In the genomic region with DNA sequence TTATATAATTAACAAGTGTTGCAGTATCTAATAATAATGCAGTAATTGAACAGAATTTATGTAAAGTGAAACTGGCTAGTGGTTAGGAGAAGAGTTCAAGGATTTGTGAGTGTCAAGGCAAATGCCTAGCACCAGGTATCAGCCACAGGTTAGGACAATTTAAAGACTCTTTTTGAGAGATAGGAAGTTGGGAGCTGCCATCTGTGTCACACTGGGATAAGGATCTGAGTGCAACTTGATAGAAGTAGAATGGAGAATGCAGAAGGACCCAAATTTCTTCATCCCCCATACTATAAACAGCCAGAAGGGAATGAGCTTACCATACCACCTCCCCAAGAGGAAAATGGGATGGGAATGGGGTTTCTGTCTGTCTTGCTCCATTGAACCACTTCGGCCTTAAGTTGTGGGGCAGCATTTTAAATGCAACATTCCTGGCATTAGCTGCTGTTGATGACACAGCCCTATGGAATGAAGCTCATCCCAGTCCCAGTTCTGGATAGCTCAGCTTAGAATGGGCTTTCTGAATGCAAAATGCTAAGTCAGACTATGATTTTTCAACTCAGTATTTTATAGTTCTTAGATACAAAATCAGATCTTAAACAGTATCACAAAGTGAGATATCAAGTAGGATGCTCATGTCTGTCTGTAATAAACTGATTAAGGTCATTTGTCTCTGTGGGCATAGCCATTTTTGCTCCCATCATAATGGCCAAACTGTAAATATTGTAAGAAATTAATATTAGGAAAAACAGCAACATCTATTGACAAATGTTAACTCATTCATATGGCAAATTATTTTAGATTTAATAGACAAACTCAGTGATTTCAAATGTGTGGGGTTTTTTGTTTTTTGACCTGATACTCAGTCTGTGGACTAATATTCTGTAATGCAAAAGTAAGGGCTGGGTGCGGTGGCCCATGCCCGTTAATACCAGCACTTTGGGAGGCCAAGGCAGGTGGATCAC, we compare ENCODE assay signal across 11 cellular contexts. TPM values are rescaled to one million over a fixed set of nuclear protein-coding genes. Genes with fewer than 3 reads are reported as not detected.
A peak's percentile ranks its signal among the peaks of the same experiment; 100 is the strongest.
DNase-seq lines count a peak whose midpoint lies in the region; ATAC-seq, FAIRE-seq and TF ChIP-seq lines count a peak whose summit lies in the region.
"Had no signal": no experiment of that assay in that cellular context is flagged by ENCODE, and none has a peak within 500 bp of the region (broad histone marks: within the 10 kb centered on the region; RNA-seq: fewer than 3 reads in every experiment).

No MANE protein-coding gene starts in this region.

- no peaks in the 10 kb centered on the region for H3K4me1 Mint-ChIP-seq in activated CD8-positive, alpha-beta T cell treated with anti-CD3 and anti-CD28 coated beads, Interleukin-2, amount 10 ng/mL, durations not matched to agents 7 days and 5 days (ENCODE audit: low read depth)
- H3K4me1 Mint-ChIP-seq in immature natural killer cell = no peaks in the 10 kb centered on the region
- H3K4me1 Mint-ChIP-seq: natural killer cell had no signal

- DNase-seq in AG09309 (ENCODE audit: low read depth) = peak; percentile 45
- DNase-seq in HTR-8/SVneo (ENCODE audit: insufficient read length, low spot score) = peak; percentile 81
- peak; percentile 85 for DNase-seq in astrocyte of the hippocampus (ENCODE audit: low read depth, low spot score)
- peak; percentile 89 for DNase-seq in islet precursor cell
- no peak for DNase-seq in activated CD8-positive, alpha-beta T cell treated with anti-CD3 and anti-CD28 coated beads, Interleukin-2, amount 10 ng/mL, durations not matched to agents 7 days and 5 days
- DNase-seq in NCI-H748 (lab: John Stamatoyannopoulos, UW; ENCODE audit: unreplicated experiment) = no peak
- no peak for DNase-seq in immature natural killer cell
- no peak for DNase-seq in AML-193 (lab: John Stamatoyannopoulos, UW)
- DNase-seq: natural killer cell; NCI-H748 treated with DMSO at 0.1 percent for 48 hours; stimulated activated CD4-positive, alpha-beta T cell treated with anti-CD3 and anti-CD28 coated beads, Interleukin-4, amount 100 ng/mL, for 1 hour had no signal

- FAIRE-seq in HTR-8/SVneo (lab: Jason Lieb, UNC) = peak; percentile 93

- no peak for ATAC-seq in activated CD8-positive, alpha-beta T cell treated with anti-CD3 and anti-CD28 coated beads, Interleukin-2, amount 10 ng/mL, durations not matched to agents 7 days and 5 days
- ATAC-seq: natural killer cell had no signal

- no peak overlapping the region for H3K4me3 ChIP-seq in AG09309 (ENCODE audit: control insufficient read depth, low read depth, low read length)

- H3K27ac Mint-ChIP-seq in activated CD8-positive, alpha-beta T cell treated with anti-CD3 and anti-CD28 coated beads, Interleukin-2, amount 10 ng/mL, durations not matched to agents 7 days and 5 days = no peak overlapping the region
- H3K27ac Mint-ChIP-seq in immature natural killer cell = no peak overlapping the region
- H3K27ac Mint-ChIP-seq: natural killer cell had no signal

- no peaks in the 10 kb centered on the region for H3K27me3 Mint-ChIP-seq in activated CD8-positive, alpha-beta T cell treated with anti-CD3 and anti-CD28 coated beads, Interleukin-2, amount 10 ng/mL, durations not matched to agents 7 days and 5 days (ENCODE audit: low read depth)
- H3K27me3 Mint-ChIP-seq in immature natural killer cell (ENCODE audit: low read depth in 3 of 3) = peaks cover 0 to 2% (median 0%) of the 10 kb centered on the region in 3 donors

- H3K9me3 Mint-ChIP-seq in activated CD8-positive, alpha-beta T cell treated with anti-CD3 and anti-CD28 coated beads, Interleukin-2, amount 10 ng/mL, durations not matched to agents 7 days and 5 days (ENCODE audit: insufficient read depth) = no peaks in the 10 kb centered on the region
- no peaks in the 10 kb centered on the region for H3K9me3 Mint-ChIP-seq in immature natural killer cell
- H3K9me3 Mint-ChIP-seq: natural killer cell had no signal

- CTCF ChIA-PET in activated CD8-positive, alpha-beta T cell treated with anti-CD3 and anti-CD28 coated beads, Interleukin-2, amount 10 ng/mL, durations not matched to agents 7 days and 5 days (lab: Charles Lee) = no interaction called here

- H3K4me3 Mint-ChIP-seq in activated CD8-positive, alpha-beta T cell treated with anti-CD3 and anti-CD28 coated beads, Interleukin-2, amount 10 ng/mL, durations not matched to agents 7 days and 5 days = no peak overlapping the region
- H3K4me3 Mint-ChIP-seq in immature natural killer cell = no peak overlapping the region
- H3K4me3 Mint-ChIP-seq: natural killer cell had no signal

- peaks cover 31% of the 10 kb centered on the region for H3K36me3 Mint-ChIP-seq in activated CD8-positive, alpha-beta T cell treated with anti-CD3 and anti-CD28 coated beads, Interleukin-2, amount 10 ng/mL, durations not matched to agents 7 days and 5 days (ENCODE audit: low read depth)
- peaks cover 14 to 19% (median 16%) of the 10 kb centered on the region in 3 donors for H3K36me3 Mint-ChIP-seq in immature natural killer cell

- POLR2A ChIA-PET in activated CD8-positive, alpha-beta T cell treated with anti-CD3 and anti-CD28 coated beads, Interleukin-2, amount 10 ng/mL, durations not matched to agents 7 days and 5 days (lab: Charles Lee) = interaction anchor here (1.2 kb wide), 1 partner anchor 125 kb away, joined by 3 read pairs; no protein-coding TSS in a partner anchor

- TF ChIP-seq CTCF in AG09309 (IDR thresholded peaks at IDR 0.05; ENCODE audit: control insufficient read depth, insufficient read depth, low read depth, low read length, missing control alignments) = no peak

RNA-seq across cellular contexts. Expression of a gene that starts 44.0 kb away (rescaled TPM):
- total RNA-seq in activated CD8-positive, alpha-beta T cell treated with anti-CD3 and anti-CD28 coated beads, Interleukin-2, amount 10 ng/mL, durations not matched to agents 7 days and 5 days = 10 to 100 TPM; 17.3 to 19.8 TPM
- polyA plus RNA-seq in immature natural killer cell = 1 to 10 TPM; 2.7 to 5.9 (median 3.2) TPM

RNA-seq across cellular contexts. Expression of a gene that starts 47.3 kb away (rescaled TPM):
- total RNA-seq in activated CD8-positive, alpha-beta T cell treated with anti-CD3 and anti-CD28 coated beads, Interleukin-2, amount 10 ng/mL, durations not matched to agents 7 days and 5 days = 10 to 100 TPM; 14.7 to 18.6 TPM
- polyA plus RNA-seq in immature natural killer cell = 10 to 100 TPM in 1 of 3 donors, 1 to 10 TPM in 2; 5.8 to 13.6 (median 9.1) TPM

Comparison
In these comparisons a context has a peak if more than half of its experiments do, and no peak if none do; other contexts are left out.
1. DNase-seq: peak in AG09309 (single experiment), HTR-8/SVneo (single experiment), astrocyte of the hippocampus (single experiment) and islet precursor cell (single experiment); none in activated CD8-positive, alpha-beta T cell treated with anti-CD3 and anti-CD28 coated beads, Interleukin-2, amount 10 ng/mL, durations not matched to agents 7 days and 5 days (single experiment), NCI-H748 (single experiment), immature natural killer cell (0 of 3) and AML-193 (0 of 2).